Comparison of ENCODE assay signal across 9 cellular contexts in genomic region chr1:64934115-64934880, GRCh38. TPM values are rescaled to one million over a fixed set of nuclear protein-coding genes. Genes with fewer than 3 reads are reported as not detected.
A peak's percentile ranks its signal among the peaks of the same experiment; 100 is the strongest.
DNase-seq lines count a peak whose midpoint lies in the region; ATAC-seq and TF ChIP-seq lines count a peak whose summit lies in the region.
"Had no signal": no experiment of that assay in that cellular context is flagged by ENCODE, and none has a peak within 500 bp of the region (broad histone marks: within the 10 kb centered on the region; RNA-seq: fewer than 3 reads in every experiment).

No MANE protein-coding gene starts in this region.

- no peak for DNase-seq in CD4-positive, alpha-beta T cell
- DNase-seq in Peyer's patch (peak in 1 of 3 donors; percentile 51), esophagus muscularis mucosa (ENCODE audit: extremely low spot score) (no peak), osteocyte (ENCODE audit: extremely low spot score, unreplicated experiment) (no peak), NCI-H345 (lab: John Stamatoyannopoulos, UW) (no peak), NCI-H2029 treated with DMSO at 0.1 percent for 48 hours (lab: John Stamatoyannopoulos, UW) (no peak), iPS-NIHi11 (ENCODE audit: low spot score) (no peak), AML-193 (lab: John Stamatoyannopoulos, UW) (no peak)
- DNase-seq: NCI-H187 had no signal

- H3K27ac Mint-ChIP-seq in CD4-positive, alpha-beta T cell: peak overlapping the region; percentile 14
- peak overlapping the region; percentile 98 for H3K27ac Mint-ChIP-seq in osteocyte (ENCODE audit: unreplicated experiment)

- no peak overlapping the region for H3K4me3 ChIP-seq in Peyer's patch
- H3K4me3 ChIP-seq in esophagus muscularis mucosa: no peak overlapping the region

- peaks cover 0 to 31% (median 10%) of the 10 kb centered on the region in 4 donors for H3K4me1 ChIP-seq in Peyer's patch
- peaks cover 40 to 54% (median 48%) of the 10 kb centered on the region in 4 donors for H3K4me1 ChIP-seq in esophagus muscularis mucosa

- no peaks in the 10 kb centered on the region for H3K9me3 ChIP-seq in CD4-positive, alpha-beta T cell (ENCODE audit: control insufficient read depth, low read length)
- H3K9me3 ChIP-seq in Peyer's patch (no peaks in the 10 kb centered on the region), esophagus muscularis mucosa (no peaks in the 10 kb centered on the region)

- no peaks in the 10 kb centered on the region for H3K36me3 ChIP-seq in Peyer's patch
- no peaks in the 10 kb centered on the region for H3K36me3 ChIP-seq in esophagus muscularis mucosa

- no peaks in the 10 kb centered on the region for H3K27me3 Mint-ChIP-seq in CD4-positive, alpha-beta T cell
- no peaks in the 10 kb centered on the region for H3K27me3 Mint-ChIP-seq in osteocyte (ENCODE audit: unreplicated experiment)

- H3K36me3 Mint-ChIP-seq in CD4-positive, alpha-beta T cell (ENCODE audit: low read depth): peaks cover 45% of the 10 kb centered on the region
- H3K36me3 Mint-ChIP-seq in osteocyte (ENCODE audit: unreplicated experiment): peaks cover 10% of the 10 kb centered on the region

- H3K27me3 ChIP-seq in CD4-positive, alpha-beta T cell (ENCODE audit: control insufficient read depth, insufficient read depth, low read length): no peaks in the 10 kb centered on the region
- H3K27me3 ChIP-seq in Peyer's patch: no peaks in the 10 kb centered on the region
- H3K27me3 ChIP-seq in esophagus muscularis mucosa: no peaks in the 10 kb centered on the region

- intact Hi-C loops in CD4-positive, alpha-beta T cell (cut with DNase I, micrococcal nuclease): no loop called here
- intact Hi-C loops in esophagus muscularis mucosa (cut with DNase I): no loop called here

- H3K27ac ChIP-seq in CD4-positive, alpha-beta T cell (ENCODE audit: low read depth, low read length): no peak overlapping the region
- peak overlapping the region; percentile 44 to 58 (median 56) for H3K27ac ChIP-seq in Peyer's patch
- peak overlapping the region; percentile 67 to 76 (median 68) for H3K27ac ChIP-seq in esophagus muscularis mucosa (replicated peaks in 1 of 4)

- TF ChIP-seq POLR2A in Peyer's patch (IDR thresholded peaks at IDR 0.05) (no peak), esophagus muscularis mucosa (IDR thresholded peaks at IDR 0.05; ENCODE audit: low read depth) (no peak)

- WGBS in esophagus muscularis mucosa: 68% methylated on average over 9 of the region's 9 CpGs

- no peak for ATAC-seq in CD4-positive, alpha-beta T cell (ENCODE audit: poor library complexity)

- TF ChIP-seq EP300 in esophagus muscularis mucosa (IDR thresholded peaks at IDR 0.05): no peak

- peaks cover 5% of the 10 kb centered on the region for H3K9me3 Mint-ChIP-seq in CD4-positive, alpha-beta T cell
- peaks cover 6% of the 10 kb centered on the region for H3K9me3 Mint-ChIP-seq in osteocyte (ENCODE audit: unreplicated experiment)

- H3K4me3 Mint-ChIP-seq in CD4-positive, alpha-beta T cell: peak overlapping the region; percentile 57
- H3K4me3 Mint-ChIP-seq in osteocyte (ENCODE audit: unreplicated experiment): peak overlapping the region; percentile 56

- POLR2A ChIA-PET in CD4-positive, alpha-beta T cell (lab: Charles Lee): interaction anchor here (1.0 to 1.1 kb wide), 2 partner anchors 31 to 104 kb away, joined by 3 to 5 read pairs; no protein-coding TSS in a partner anchor

- no peak for TF ChIP-seq CTCF in CD4-positive, alpha-beta T cell (IDR thresholded peaks at IDR 0.05)
- TF ChIP-seq CTCF in Peyer's patch (IDR thresholded peaks at IDR 0.05) (no peak), esophagus muscularis mucosa (IDR thresholded peaks at IDR 0.05) (no peak), osteocyte (IDR thresholded peaks at IDR 0.05) (no peak)

- CTCF ChIA-PET in CD4-positive, alpha-beta T cell (lab: Charles Lee): interaction anchor here (0.8 to 1.3 kb wide), 2 partner anchors 12 to 36 kb away, joined by 3 read pairs; no protein-coding TSS in a partner anchor

- H3K4me1 Mint-ChIP-seq in CD4-positive, alpha-beta T cell (ENCODE audit: low read depth): peaks cover 93% of the 10 kb centered on the region
- peaks cover 39% of the 10 kb centered on the region for H3K4me1 Mint-ChIP-seq in osteocyte (ENCODE audit: unreplicated experiment)

RNA-seq across cellular contexts. Expression of gene JAK1, which starts 32.1 kb away (rescaled TPM):
- total RNA-seq in CD4-positive, alpha-beta T cell: 100 to 1,000 TPM; 240 to 252 TPM
- total RNA-seq in Peyer's patch: 100 to 1,000 TPM; 116 to 251 (median 126) TPM
- 100 to 1,000 TPM; 112 to 158 (median 135) TPM for total RNA-seq in esophagus muscularis mucosa
- 103 TPM in 2 replicates for total RNA-seq in osteocyte
